ENCODE assay signal across 25 cellular contexts in the genomic region with DNA sequence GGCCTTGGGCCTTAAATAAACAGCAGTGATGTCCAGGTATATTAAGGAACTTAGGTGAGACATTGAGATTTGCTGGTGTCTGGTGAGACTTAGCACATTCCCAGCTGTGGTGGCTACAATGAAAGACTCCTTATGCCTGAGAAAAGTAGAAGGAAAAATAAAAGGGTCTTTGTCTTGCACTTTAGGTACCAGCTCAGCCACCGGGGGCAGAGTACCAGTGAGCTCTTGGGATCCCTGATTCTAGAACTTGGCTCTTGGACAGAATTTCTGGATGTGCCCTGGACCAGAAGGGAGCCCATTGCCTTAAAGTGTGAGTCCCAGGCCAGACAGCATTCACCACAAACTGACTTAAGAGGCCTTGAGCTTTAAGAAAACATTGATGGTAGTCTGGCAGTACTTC.
"Had no signal": no experiment of that assay in that cellular context is flagged by ENCODE, and none has a peak within 500 bp of the region (broad histone marks: within the 10 kb centered on the region; RNA-seq: fewer than 3 reads in every experiment).

No MANE protein-coding gene starts in this region.

- H3K9me3 ChIP-seq: lower lobe of right lung, upper lobe of left lung, vagina had no signal

- DNase-seq: activated B cell treated with CpG ODN at 0.5 μM for 24 hours; activated CD8-positive, alpha-beta memory T cell treated with anti-CD3 and anti-CD28 coated beads, Interleukin-2, amount 10 ng/mL, durations not matched to agents 7 days and 5 days; activated CD8-positive, alpha-beta T cell treated with anti-CD3 and anti-CD28 coated beads, Interleukin-2, amount 10 ng/mL, durations not matched to agents 7 days and 5 days; activated T-cell treated with anti-CD3 and anti-CD28 coated beads, Interleukin-2, amount 50 U/mL, for 48 hours; dermis blood vessel endothelial cell; effector CD4-positive, alpha-beta T cell; foreskin fibroblast; heart left ventricle; left lung; lower lobe of right lung; mesenchymal stem cell; natural killer cell; posterior cingulate gyrus; stimulated activated CD4-positive, alpha-beta T cell treated with anti-CD3 and anti-CD28 coated beads, Interleukin-4, amount 100 ng/mL, for 4 hours; stimulated activated CD8-positive, alpha-beta memory T cell treated with anti-CD3 and anti-CD28 coated beads, Interleukin-4, amount 100 ng/mL, for 48 hours; stimulated activated naive CD8-positive, alpha-beta T cell treated with anti-CD3 and anti-CD28 coated beads, Interleukin-15, amount 100 ng/mL, for 72 hours; substantia nigra; T-helper 2 cell; upper lobe of left lung had no signal

- FAIRE-seq: colon had no signal

- ATAC-seq: activated CD8-positive, alpha-beta memory T cell treated with anti-CD3 and anti-CD28 coated beads, Interleukin-2, amount 10 ng/mL, durations not matched to agents 7 days and 5 days; activated CD8-positive, alpha-beta T cell treated with anti-CD3 and anti-CD28 coated beads, Interleukin-2, amount 10 ng/mL, durations not matched to agents 7 days and 5 days; esophagus mucosa; heart left ventricle; left lung; lower lobe of right lung; natural killer cell; sciatic nerve; stimulated activated memory B cell treated with anti-CD40 and anti-IgM and Interleukin-4, amounts not matched to agents 10 μg/mL and 1 μg/mL and 100 μg/mL, for 72 hours; stimulated activated naive CD8-positive, alpha-beta T cell treated with anti-CD3 and anti-CD28 coated beads, Interleukin-15, amount 100 ng/mL, for 72 hours had no signal

- H3K27ac ChIP-seq: heart left ventricle, left lung, lower lobe of right lung, skin epidermis, upper lobe of left lung, vagina had no signal

- H3K36me3 ChIP-seq: heart left ventricle, left lung, lower lobe of right lung, upper lobe of left lung, vagina had no signal

- H3K4me1 ChIP-seq: heart left ventricle, left lung, lower lobe of right lung, upper lobe of left lung, vagina had no signal

- H3K4me3 ChIP-seq: heart left ventricle, left lung, lower lobe of right lung, skin epidermis, upper lobe of left lung, vagina had no signal

- H3K27me3 ChIP-seq: heart left ventricle, left lung, upper lobe of left lung, vagina had no signal
